Comparison of ENCODE assay signal across 2 cellular contexts in genomic region chr9:27564685-27565084, GRCh38.
TF ChIP-seq lines count a peak whose summit lies in the region.

No MANE protein-coding gene starts in this region.

TF ChIP-seq in GM12891, 5 proteins besides CTCF, POLR2A, EP300 and RAD21:
- TF ChIP-seq POLR2AphosphoS5 (IDR thresholded peaks at IDR 0.05; ENCODE audit: low read depth, low read length) (no peak), POU2F2 (IDR thresholded peaks at IDR 0.05; ENCODE audit: low read depth, low read length) (no peak), TAF1 (IDR thresholded peaks at IDR 0.05; ENCODE audit: low read depth, low read length) (no peak), PAX5 (IDR thresholded peaks at IDR 0.05; ENCODE audit: insufficient read depth, low read length, severe bottlenecking) (no peak), SPI1 (IDR thresholded peaks at IDR 0.05; ENCODE audit: low read depth, low read length) (peak; percentile 3; the same call in 1 of the 2 replicates)

TF ChIP-seq in GM12878, 131 proteins besides CTCF, POLR2A, EP300 and RAD21:
- TF ChIP-seq SPI1 (IDR thresholded peaks at IDR 0.05; ENCODE audit: borderline replicate concordance, insufficient read depth, low read depth, low read length) (0 out of 2 replicates have a peak, but pooled peaks have one; percentile 8), ASH2L (IDR thresholded peaks at IDR 0.05; ENCODE audit: borderline replicate concordance, low read depth) (no peak)
TF ChIP-seq in GM12878: peak in this region for 1.
